In the genomic region with DNA sequence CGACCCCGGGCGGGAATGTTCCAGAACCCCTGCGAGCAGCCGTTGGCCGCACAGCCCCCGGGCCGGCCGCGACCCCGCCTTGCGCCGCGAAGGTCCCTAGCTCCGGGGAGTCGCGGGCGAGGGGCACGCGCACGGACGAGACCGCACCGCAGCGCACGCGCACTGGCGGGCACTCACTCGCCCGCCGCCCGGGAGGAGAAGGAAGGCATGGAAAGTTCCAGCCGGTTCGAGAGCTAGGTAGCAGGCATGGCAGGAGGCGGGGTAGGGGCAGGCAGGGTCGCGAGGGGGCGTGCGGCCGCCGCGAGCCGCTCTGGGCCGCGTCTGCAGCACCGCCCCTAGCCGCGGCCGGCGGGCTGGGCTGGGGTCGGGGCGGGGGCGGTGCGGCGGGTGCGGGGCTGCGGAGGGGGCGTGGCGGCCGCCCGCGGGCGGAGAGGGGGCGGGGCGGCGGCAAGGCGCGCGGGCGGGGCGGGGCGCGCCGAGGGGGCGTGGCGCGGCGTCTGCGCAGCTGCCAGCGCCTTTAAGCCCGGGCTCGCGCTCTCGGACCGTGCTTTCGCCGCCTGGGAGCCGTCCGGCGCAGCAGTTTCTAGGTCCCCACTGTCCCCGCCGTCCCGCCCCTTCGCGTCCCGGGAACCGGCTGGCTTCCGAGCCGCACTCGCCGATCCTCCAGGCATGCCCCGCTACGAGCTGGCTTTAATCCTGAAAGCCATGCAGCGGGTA, we compare ENCODE assay signal across 8 cellular contexts. TPM values are rescaled to one million over a fixed set of nuclear protein-coding genes. Genes with fewer than 3 reads are reported as not detected.
DNase-seq lines count a peak whose midpoint lies in the region; FAIRE-seq and TF ChIP-seq lines count a peak whose summit lies in the region.

Gene MRPS6 (plus strand): TSS at position 547 of the 717 bp plus-strand sequence. CDS start 123 bp downstream, at position 670.
Gene SLC5A3 (plus strand): TSS at position 547 of the 717 bp plus-strand sequence. CDS start 21,621 bp downstream, outside the sequence.

- H3K27me3 ChIP-seq in SJCRH30 (no peaks in the 10 kb centered on the region), neuron (ENCODE audit: insufficient read depth, low read length) (no peaks in the 10 kb centered on the region)

- no peak for FAIRE-seq in frontal cortex (lab: Jason Lieb, UNC)

- peaks cover 12% of the 10 kb centered on the region for H3K4me1 ChIP-seq in SJCRH30
- peaks cover 16% of the 10 kb centered on the region for H3K4me1 ChIP-seq in neuron (ENCODE audit: insufficient read depth, low read length)

- H3K27ac ChIP-seq in SJCRH30 = peak within 1 kb of the TSS; percentile 62

- H2AFZ ChIP-seq in neuron (ENCODE audit: low read depth, low read length) = no peak within 1 kb of the TSS

- H3K36me3 ChIP-seq in SJCRH30 (no peaks in the 10 kb centered on the region; the same call in 1 of the 2 replicates), neuron (ENCODE audit: insufficient read depth, low read length) (no peaks in the 10 kb centered on the region)

- peak within 1 kb of the TSS; percentile 99 for H3K4me3 ChIP-seq in SJCRH30
- peak within 1 kb of the TSS; percentile 64 for H3K4me3 ChIP-seq in neuron (ENCODE audit: low read length)

- H3K9me3 ChIP-seq in SJCRH30 (replicated peaks) (no peaks in the 10 kb centered on the region), neuron (ENCODE audit: low read length) (no peaks in the 10 kb centered on the region)

- peak; percentile 93 for DNase-seq in ELF-1 (ENCODE audit: low read depth, low spot score)
- DNase-seq in GOT3 (lab: John Stamatoyannopoulos, UW) = peak; percentile 45
- DNase-seq in SJCRH30 = peak; percentile 91 to 93
- DNase-seq in activated naive CD4-positive, alpha-beta T cell (lab: John Stamatoyannopoulos, UW) = peak; percentile 38 to 76 (median 52)
- DNase-seq in frontal cortex (ENCODE audit: low spot score in 2 of 2) = peak; percentile 85 to 90
- peak; percentile 50 for DNase-seq in stromal cell of bone marrow (ENCODE audit: low read depth)

- TF ChIP-seq CTCF in LNCAP (IDR thresholded peaks at IDR 0.05) = peak; percentile 29; the same call in 1 of the 2 replicates

RNA-seq across cellular contexts. Expression of gene MRPS6, which starts in this region (rescaled TPM):
- 28.0 and 32.6 TPM in 2 replicates for total RNA-seq in SJCRH30 (2014; rRNA removed; shearing (Covaris generic))
- 20.0 TPM for total RNA-seq in frontal cortex

RNA-seq across cellular contexts. Expression of gene SLC5A3, which starts in this region (rescaled TPM):
- 7.9 and 9.4 TPM in 2 replicates for total RNA-seq in SJCRH30 (2014; rRNA removed; shearing (Covaris generic))
- total RNA-seq in frontal cortex = 54.2 TPM

Comparison
In these comparisons a context has a peak if more than half of its experiments do, and no peak if none do; other contexts are left out.
1. Peak in every context shown above with its lines: DNase-seq, H3K4me3 ChIP-seq and H3K27ac ChIP-seq.